20 cellular contexts compared by ENCODE assay signal in the genomic region with DNA sequence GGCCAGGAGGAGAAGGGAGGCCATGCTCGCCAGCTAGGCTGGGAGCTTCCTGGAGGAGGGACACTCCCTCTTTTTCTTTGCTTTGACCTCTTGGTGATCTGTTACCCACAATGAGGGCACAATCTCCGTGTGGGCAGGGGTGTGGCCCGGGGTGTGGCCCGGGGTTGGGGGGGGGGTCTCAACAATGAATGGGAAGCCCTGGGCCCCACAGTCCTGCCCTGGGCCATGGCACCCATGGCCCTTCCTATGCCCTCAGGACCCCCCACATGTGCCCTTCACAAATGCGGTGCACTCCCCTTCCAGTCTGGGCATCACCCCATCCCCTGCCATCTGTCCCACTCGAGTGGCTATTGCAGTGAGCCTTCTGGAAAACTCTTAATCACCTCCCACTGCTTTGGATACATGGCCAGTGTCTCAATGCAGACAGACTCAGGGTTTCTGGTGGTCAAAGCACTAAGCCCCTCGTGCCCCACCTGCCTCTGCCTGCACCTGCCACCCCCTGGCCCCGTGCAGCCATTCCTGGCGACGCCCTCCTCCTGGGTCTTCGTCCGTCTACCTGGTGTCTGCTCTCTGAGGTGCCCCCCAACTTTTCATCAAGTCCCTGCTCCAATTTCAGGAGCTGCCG.
DNase-seq lines count a peak whose midpoint lies in the region; ATAC-seq and TF ChIP-seq lines count a peak whose summit lies in the region.
"Had no signal": no experiment of that assay in that cellular context is flagged by ENCODE, and none has a peak within 500 bp of the region (broad histone marks: within the 10 kb centered on the region; RNA-seq: fewer than 3 reads in every experiment).

No MANE protein-coding gene starts in this region.

- H3K36me3 Mint-ChIP-seq in activated CD4-positive, alpha-beta T cell treated with anti-CD3 and anti-CD28 coated beads, Interleukin-2, amount 10 ng/mL, durations not matched to agents 7 days and 5 days (ENCODE audit: low read depth), result no peaks in the 10 kb centered on the region
- H3K36me3 Mint-ChIP-seq in neural progenitor cell, result peaks cover 3% of the 10 kb centered on the region

- H3K9ac ChIP-seq in neural progenitor cell, result no peak overlapping the region
- H3K9ac ChIP-seq: GM23248 had no signal

- H3K4me1 ChIP-seq in lower lobe of right lung, result no peaks in the 10 kb centered on the region
- H3K4me1 ChIP-seq in suprapubic skin, result no peaks in the 10 kb centered on the region
- H3K4me1 ChIP-seq in neural progenitor cell, result no peaks in the 10 kb centered on the region

- H3K27ac ChIP-seq in lower lobe of right lung (no peak overlapping the region), suprapubic skin (no peak overlapping the region), neural progenitor cell (no peak overlapping the region)
- H3K27ac ChIP-seq: GM23248, RWPE1 had no signal

- POLR2A ChIA-PET in activated CD4-positive, alpha-beta T cell treated with anti-CD3 and anti-CD28 coated beads, Interleukin-2, amount 10 ng/mL, durations not matched to agents 7 days and 5 days (lab: Charles Lee), result no interaction called here

- H3K9me3 ChIP-seq in lower lobe of right lung (no peaks in the 10 kb centered on the region), suprapubic skin (no peaks in the 10 kb centered on the region), neural progenitor cell (ENCODE audit: low read depth) (no peaks in the 10 kb centered on the region)

- H3K27me3 Mint-ChIP-seq in activated CD4-positive, alpha-beta T cell treated with anti-CD3 and anti-CD28 coated beads, Interleukin-2, amount 10 ng/mL, durations not matched to agents 7 days and 5 days, result no peaks in the 10 kb centered on the region
- H3K27me3 Mint-ChIP-seq in neural progenitor cell (ENCODE audit: insufficient read depth, low read depth), result peaks cover 15% of the 10 kb centered on the region

- H3K27me3 ChIP-seq in lower lobe of right lung (ENCODE audit: low read depth) (peaks cover 1% of the 10 kb centered on the region), suprapubic skin (peaks cover 52% of the 10 kb centered on the region), neural progenitor cell (no peaks in the 10 kb centered on the region)

- H4K20me1 ChIP-seq in neural progenitor cell (ENCODE audit: low read depth), result no peaks in the 10 kb centered on the region

- H3F3A ChIP-seq in neural progenitor cell (ENCODE audit: low read depth), result no peaks in the 10 kb centered on the region

- H3K4me2 ChIP-seq in neural progenitor cell, result no peak overlapping the region

- no peaks in the 10 kb centered on the region for H3K36me3 ChIP-seq in lower lobe of right lung
- H3K36me3 ChIP-seq in suprapubic skin, result no peaks in the 10 kb centered on the region
- no peaks in the 10 kb centered on the region for H3K36me3 ChIP-seq in neural progenitor cell

- no peak overlapping the region for H2AFZ ChIP-seq in neural progenitor cell (replicated peaks)
- H2AFZ ChIP-seq: GM23248 had no signal

- ATAC-seq in lower lobe of right lung (no peak), GM21515 (IDR thresholded peaks at IDR 0.05; ENCODE audit: unreplicated experiment) (no peak)
- ATAC-seq: K562 had no signal

- DNase-seq in activated CD4-positive, alpha-beta T cell treated with anti-CD3 and anti-CD28 coated beads, Interleukin-2, amount 10 ng/mL, durations not matched to agents 7 days and 5 days, result no peak
- no peak for DNase-seq in activated CD4-positive, alpha-beta T cell treated with anti-CD3 and anti-CD28 coated beads, Interleukin-2, amount 50 U/mL, for 48 hours
- DNase-seq in NCI-H524 treated with DMSO at 0.1 percent for 48 hours (lab: John Stamatoyannopoulos, UW) (peak; percentile 29), lower lobe of right lung (peak; percentile 14), suprapubic skin (ENCODE audit: low spot score in 2 of 2) (peak; percentile 33 to 48), COLO829 (ENCODE audit: low spot score) (no peak), neural progenitor cell (ENCODE audit: low spot score) (no peak)
- DNase-seq: 8988T, GM23248, H7, Kasumi-1, NCI-H1092 treated with DMSO at 0.1 percent for 48 hours, NCI-H1436, NCI-H187, NCI-H446, NCI-H69, SHP77 treated with DMSO at 0.1 percent for 48 hours had no signal

- 71% methylated on average over 12 of the region's 13 CpGs for WGBS in suprapubic skin

- H3K9me3 Mint-ChIP-seq in activated CD4-positive, alpha-beta T cell treated with anti-CD3 and anti-CD28 coated beads, Interleukin-2, amount 10 ng/mL, durations not matched to agents 7 days and 5 days, result peaks cover 7% of the 10 kb centered on the region
- peaks cover 37% of the 10 kb centered on the region for H3K9me3 Mint-ChIP-seq in neural progenitor cell

- no peak for TF ChIP-seq CTCF in lower lobe of right lung (IDR thresholded peaks at IDR 0.05)
- TF ChIP-seq CTCF in suprapubic skin (IDR thresholded peaks at IDR 0.05), result no peak
- no peak for TF ChIP-seq CTCF in neural progenitor cell (IDR thresholded peaks at IDR 0.05)

- H3K27ac Mint-ChIP-seq in activated CD4-positive, alpha-beta T cell treated with anti-CD3 and anti-CD28 coated beads, Interleukin-2, amount 10 ng/mL, durations not matched to agents 7 days and 5 days, result peak overlapping the region; percentile 36
- H3K27ac Mint-ChIP-seq in neural progenitor cell, result no peak overlapping the region

- no peak overlapping the region for H3K4me3 ChIP-seq in lower lobe of right lung
- no peak overlapping the region for H3K4me3 ChIP-seq in suprapubic skin
- no peak overlapping the region for H3K4me3 ChIP-seq in neural progenitor cell
- H3K4me3 ChIP-seq: GM23248, K562 had no signal

- no peaks in the 10 kb centered on the region for H3K4me1 Mint-ChIP-seq in activated CD4-positive, alpha-beta T cell treated with anti-CD3 and anti-CD28 coated beads, Interleukin-2, amount 10 ng/mL, durations not matched to agents 7 days and 5 days
- no peaks in the 10 kb centered on the region for H3K4me1 Mint-ChIP-seq in neural progenitor cell

- TF ChIP-seq EP300 in suprapubic skin (IDR thresholded peaks at IDR 0.05), result no peak

- H3K4me3 Mint-ChIP-seq in activated CD4-positive, alpha-beta T cell treated with anti-CD3 and anti-CD28 coated beads, Interleukin-2, amount 10 ng/mL, durations not matched to agents 7 days and 5 days, result no peak overlapping the region
- H3K4me3 Mint-ChIP-seq in neural progenitor cell, result no peak overlapping the region

- CTCF ChIA-PET in activated CD4-positive, alpha-beta T cell treated with anti-CD3 and anti-CD28 coated beads, Interleukin-2, amount 10 ng/mL, durations not matched to agents 7 days and 5 days (lab: Charles Lee), result no interaction called here

- no peaks in the 10 kb centered on the region for H3K79me2 ChIP-seq in neural progenitor cell (ENCODE audit: low read depth)

- TF ChIP-seq POLR2A in suprapubic skin (IDR thresholded peaks at IDR 0.05), result no peak

- intact Hi-C loops in lower lobe of right lung (cut with DNase I), result no loop called here

Comparison
In these comparisons a context has a peak if more than half of its experiments do, and no peak if none do; other contexts are left out.
1. DNase-seq: peak in NCI-H524 treated with DMSO at 0.1 percent for 48 hours (single experiment), lower lobe of right lung (single experiment) and suprapubic skin (2 of 2); none in activated CD4-positive, alpha-beta T cell treated with anti-CD3 and anti-CD28 coated beads, Interleukin-2, amount 10 ng/mL, durations not matched to agents 7 days and 5 days (single experiment), activated CD4-positive, alpha-beta T cell treated with anti-CD3 and anti-CD28 coated beads, Interleukin-2, amount 50 U/mL, for 48 hours (0 of 2), COLO829 (single experiment) and neural progenitor cell (single experiment).